In genomic region chr1:237041461-237041794, GRCh38 we compare ENCODE assay signal across 1 cellular context.
TF ChIP-seq lines count a peak whose summit lies in the region.

No MANE protein-coding gene starts in this region.

TF ChIP-seq in K562, 482 proteins besides CTCF, POLR2A, EP300 and RAD21:
- no peak for TF ChIP-seq BDP1 (IDR thresholded peaks at IDR 0.05; ENCODE audit: insufficient read depth, insufficient read length)
- TF ChIP-seq, protein P1, sequence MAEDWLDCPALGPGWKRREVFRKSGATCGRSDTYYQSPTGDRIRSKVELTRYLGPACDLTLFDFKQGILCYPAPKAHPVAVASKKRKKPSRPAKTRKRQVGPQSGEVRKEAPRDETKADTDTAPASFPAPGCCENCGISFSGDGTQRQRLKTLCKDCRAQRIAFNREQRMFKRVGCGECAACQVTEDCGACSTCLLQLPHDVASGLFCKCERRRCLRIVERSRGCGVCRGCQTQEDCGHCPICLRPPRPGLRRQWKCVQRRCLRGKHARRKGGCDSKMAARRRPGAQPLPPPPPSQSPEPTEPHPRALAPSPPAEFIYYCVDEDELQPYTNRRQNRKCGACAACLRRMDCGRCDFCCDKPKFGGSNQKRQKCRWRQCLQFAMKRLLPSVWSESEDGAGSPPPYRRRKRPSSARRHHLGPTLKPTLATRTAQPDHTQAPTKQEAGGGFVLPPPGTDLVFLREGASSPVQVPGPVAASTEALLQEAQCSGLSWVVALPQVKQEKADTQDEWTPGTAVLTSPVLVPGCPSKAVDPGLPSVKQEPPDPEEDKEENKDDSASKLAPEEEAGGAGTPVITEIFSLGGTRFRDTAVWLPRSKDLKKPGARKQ (CRISPR knock-in tag; IDR thresholded peaks at IDR 0.05): no peak
- TF ChIP-seq ID3 (CRISPR knock-in tag; IDR thresholded peaks at IDR 0.05): no peak
- no peak for TF ChIP-seq ID3 (tag; IDR thresholded peaks at IDR 0.05)
- TF ChIP-seq SMAD1 (IDR thresholded peaks at IDR 0.05; ENCODE audit: low read depth, low read length, partially characterized antibody): no peak
- TF ChIP-seq, protein P2, sequence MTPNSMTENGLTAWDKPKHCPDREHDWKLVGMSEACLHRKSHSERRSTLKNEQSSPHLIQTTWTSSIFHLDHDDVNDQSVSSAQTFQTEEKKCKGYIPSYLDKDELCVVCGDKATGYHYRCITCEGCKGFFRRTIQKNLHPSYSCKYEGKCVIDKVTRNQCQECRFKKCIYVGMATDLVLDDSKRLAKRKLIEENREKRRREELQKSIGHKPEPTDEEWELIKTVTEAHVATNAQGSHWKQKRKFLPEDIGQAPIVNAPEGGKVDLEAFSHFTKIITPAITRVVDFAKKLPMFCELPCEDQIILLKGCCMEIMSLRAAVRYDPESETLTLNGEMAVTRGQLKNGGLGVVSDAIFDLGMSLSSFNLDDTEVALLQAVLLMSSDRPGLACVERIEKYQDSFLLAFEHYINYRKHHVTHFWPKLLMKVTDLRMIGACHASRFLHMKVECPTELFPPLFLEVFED (CRISPR knock-in tag; conservative IDR thresholded peaks at IDR 0.05): no peak
- TF ChIP-seq, protein P3, sequence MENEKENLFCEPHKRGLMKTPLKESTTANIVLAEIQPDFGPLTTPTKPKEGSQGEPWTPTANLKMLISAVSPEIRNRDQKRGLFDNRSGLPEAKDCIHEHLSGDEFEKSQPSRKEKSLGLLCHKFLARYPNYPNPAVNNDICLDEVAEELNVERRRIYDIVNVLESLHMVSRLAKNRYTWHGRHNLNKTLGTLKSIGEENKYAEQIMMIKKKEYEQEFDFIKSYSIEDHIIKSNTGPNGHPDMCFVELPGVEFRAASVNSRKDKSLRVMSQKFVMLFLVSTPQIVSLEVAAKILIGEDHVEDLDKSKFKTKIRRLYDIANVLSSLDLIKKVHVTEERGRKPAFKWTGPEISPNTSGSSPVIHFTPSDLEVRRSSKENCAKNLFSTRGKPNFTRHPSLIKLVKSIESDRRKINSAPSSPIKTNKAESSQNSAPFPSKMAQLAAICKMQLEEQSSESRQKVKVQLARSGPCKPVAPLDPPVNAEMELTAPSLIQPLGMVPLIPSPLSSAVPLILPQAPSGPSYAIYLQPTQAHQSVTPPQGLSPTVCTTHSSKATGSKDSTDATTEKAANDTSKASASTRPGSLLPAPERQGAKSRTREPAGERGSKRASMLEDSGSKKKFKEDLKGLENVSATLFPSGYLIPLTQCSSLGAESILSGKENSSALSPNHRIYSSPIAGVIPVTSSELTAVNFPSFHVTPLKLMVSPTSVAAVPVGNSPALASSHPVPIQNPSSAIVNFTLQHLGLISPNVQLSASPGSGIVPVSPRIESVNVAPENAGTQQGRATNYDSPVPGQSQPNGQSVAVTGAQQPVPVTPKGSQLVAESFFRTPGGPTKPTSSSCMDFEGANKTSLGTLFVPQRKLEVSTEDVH (IDR thresholded peaks at IDR 0.05; ENCODE audit: low read depth, partially characterized antibody): no peak
- no peak for TF ChIP-seq U2AF2 (optimal IDR thresholded peaks at IDR 0.05; ENCODE audit: low read depth, low read length)
- TF ChIP-seq, protein P4, sequence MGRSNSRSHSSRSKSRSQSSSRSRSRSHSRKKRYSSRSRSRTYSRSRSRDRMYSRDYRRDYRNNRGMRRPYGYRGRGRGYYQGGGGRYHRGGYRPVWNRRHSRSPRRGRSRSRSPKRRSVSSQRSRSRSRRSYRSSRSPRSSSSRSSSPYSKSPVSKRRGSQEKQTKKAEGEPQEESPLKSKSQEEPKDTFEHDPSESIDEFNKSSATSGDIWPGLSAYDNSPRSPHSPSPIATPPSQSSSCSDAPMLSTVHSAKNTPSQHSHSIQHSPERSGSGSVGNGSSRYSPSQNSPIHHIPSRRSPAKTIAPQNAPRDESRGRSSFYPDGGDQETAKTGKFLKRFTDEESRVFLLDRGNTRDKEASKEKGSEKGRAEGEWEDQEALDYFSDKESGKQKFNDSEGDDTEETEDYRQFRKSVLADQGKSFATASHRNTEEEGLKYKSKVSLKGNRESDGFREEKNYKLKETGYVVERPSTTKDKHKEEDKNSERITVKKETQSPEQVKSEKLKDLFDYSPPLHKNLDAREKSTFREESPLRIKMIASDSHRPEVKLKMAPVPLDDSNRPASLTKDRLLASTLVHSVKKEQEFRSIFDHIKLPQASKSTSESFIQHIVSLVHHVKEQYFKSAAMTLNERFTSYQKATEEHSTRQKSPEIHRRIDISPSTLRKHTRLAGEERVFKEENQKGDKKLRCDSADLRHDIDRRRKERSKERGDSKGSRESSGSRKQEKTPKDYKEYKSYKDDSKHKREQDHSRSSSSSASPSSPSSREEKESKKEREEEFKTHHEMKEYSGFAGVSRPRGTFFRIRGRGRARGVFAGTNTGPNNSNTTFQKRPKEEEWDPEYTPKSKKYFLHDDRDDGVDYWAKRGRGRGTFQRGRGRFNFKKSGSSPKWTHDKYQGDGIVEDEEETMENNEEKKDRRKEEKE (IDR thresholded peaks at IDR 0.05; ENCODE audit: borderline replicate concordance in 1 of 2, control insufficient read depth in 1 of 2, low read depth in 2 of 2, low read length in 1 of 2): no peak
- TF ChIP-seq IRF9 (tag; IDR thresholded peaks at IDR 0.05): 0 out of 2 replicates have a peak, but pooled peaks have one; percentile 51
- TF ChIP-seq ZKSCAN8 (CRISPR knock-in tag; IDR thresholded peaks at IDR 0.05): no peak
- TF ChIP-seq FOXP1 (CRISPR knock-in tag; IDR thresholded peaks at IDR 0.05): no peak
- TF ChIP-seq, protein P5, sequence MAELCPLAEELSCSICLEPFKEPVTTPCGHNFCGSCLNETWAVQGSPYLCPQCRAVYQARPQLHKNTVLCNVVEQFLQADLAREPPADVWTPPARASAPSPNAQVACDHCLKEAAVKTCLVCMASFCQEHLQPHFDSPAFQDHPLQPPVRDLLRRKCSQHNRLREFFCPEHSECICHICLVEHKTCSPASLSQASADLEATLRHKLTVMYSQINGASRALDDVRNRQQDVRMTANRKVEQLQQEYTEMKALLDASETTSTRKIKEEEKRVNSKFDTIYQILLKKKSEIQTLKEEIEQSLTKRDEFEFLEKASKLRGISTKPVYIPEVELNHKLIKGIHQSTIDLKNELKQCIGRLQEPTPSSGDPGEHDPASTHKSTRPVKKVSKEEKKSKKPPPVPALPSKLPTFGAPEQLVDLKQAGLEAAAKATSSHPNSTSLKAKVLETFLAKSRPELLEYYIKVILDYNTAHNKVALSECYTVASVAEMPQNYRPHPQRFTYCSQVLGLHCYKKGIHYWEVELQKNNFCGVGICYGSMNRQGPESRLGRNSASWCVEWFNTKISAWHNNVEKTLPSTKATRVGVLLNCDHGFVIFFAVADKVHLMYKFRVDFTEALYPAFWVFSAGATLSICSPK (IDR thresholded peaks at IDR 0.05; ENCODE audit: borderline replicate concordance): no peak
- TF ChIP-seq U2AF1 (optimal IDR thresholded peaks at IDR 0.05; ENCODE audit: low read depth, low read length): no peak
- no peak for TF ChIP-seq DDX20 (tag; IDR thresholded peaks at IDR 0.05; ENCODE audit: low read depth)
- TF ChIP-seq CEBPG (CRISPR knock-in tag; IDR thresholded peaks at IDR 0.05): no peak
- TF ChIP-seq CEBPG (tag; conservative IDR thresholded peaks at IDR 0.05 in 1 of 2, IDR thresholded peaks at IDR 0.05 in 1 of 2): peak; percentile 42 to 91; a peak in 2 of 4 replicates
- peak; percentile 86 for TF ChIP-seq CEBPB (tag; IDR thresholded peaks at IDR 0.05)
- TF ChIP-seq FOXK1 (CRISPR knock-in tag; IDR thresholded peaks at IDR 0.05; ENCODE audit: borderline replicate concordance): no peak
- no peak for TF ChIP-seq ZNF277 (CRISPR knock-in tag; IDR thresholded peaks at IDR 0.05; ENCODE audit: borderline replicate concordance)
- TF ChIP-seq CBFA2T3 (IDR thresholded peaks at IDR 0.05): no peak
- TF ChIP-seq RNF2 (IDR thresholded peaks at IDR 0.05): no peak
- no peak for TF ChIP-seq ZSCAN32 (CRISPR knock-in tag; IDR thresholded peaks at IDR 0.05)
- TF ChIP-seq, protein P6, sequence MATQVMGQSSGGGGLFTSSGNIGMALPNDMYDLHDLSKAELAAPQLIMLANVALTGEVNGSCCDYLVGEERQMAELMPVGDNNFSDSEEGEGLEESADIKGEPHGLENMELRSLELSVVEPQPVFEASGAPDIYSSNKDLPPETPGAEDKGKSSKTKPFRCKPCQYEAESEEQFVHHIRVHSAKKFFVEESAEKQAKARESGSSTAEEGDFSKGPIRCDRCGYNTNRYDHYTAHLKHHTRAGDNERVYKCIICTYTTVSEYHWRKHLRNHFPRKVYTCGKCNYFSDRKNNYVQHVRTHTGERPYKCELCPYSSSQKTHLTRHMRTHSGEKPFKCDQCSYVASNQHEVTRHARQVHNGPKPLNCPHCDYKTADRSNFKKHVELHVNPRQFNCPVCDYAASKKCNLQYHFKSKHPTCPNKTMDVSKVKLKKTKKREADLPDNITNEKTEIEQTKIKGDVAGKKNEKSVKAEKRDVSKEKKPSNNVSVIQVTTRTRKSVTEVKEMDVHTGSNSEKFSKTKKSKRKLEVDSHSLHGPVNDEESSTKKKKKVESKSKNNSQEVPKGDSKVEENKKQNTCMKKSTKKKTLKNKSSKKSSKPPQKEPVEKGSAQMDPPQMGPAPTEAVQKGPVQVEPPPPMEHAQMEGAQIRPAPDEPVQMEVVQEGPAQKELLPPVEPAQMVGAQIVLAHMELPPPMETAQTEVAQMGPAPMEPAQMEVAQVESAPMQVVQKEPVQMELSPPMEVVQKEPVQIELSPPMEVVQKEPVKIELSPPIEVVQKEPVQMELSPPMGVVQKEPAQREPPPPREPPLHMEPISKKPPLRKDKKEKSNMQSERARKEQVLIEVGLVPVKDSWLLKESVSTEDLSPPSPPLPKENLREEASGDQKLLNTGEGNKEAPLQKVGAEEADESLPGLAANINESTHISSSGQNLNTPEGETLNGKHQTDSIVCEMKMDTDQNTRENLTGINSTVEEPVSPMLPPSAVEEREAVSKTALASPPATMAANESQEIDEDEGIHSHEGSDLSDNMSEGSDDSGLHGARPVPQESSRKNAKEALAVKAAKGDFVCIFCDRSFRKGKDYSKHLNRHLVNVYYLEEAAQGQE (CRISPR knock-in tag; IDR thresholded peaks at IDR 0.05; ENCODE audit: low read depth): no peak
- no peak for TF ChIP-seq ZNF707 (CRISPR knock-in tag; conservative IDR thresholded peaks at IDR 0.05)
- TF ChIP-seq TCF7 (IDR thresholded peaks at IDR 0.05; ENCODE audit: borderline replicate concordance): no peak
- no peak for TF ChIP-seq POLR3G (IDR thresholded peaks at IDR 0.05; ENCODE audit: extremely low read depth, insufficient read length, insufficient replicate concordance)
